ENCODE assay signal across 9 cellular contexts in the genomic region with DNA sequence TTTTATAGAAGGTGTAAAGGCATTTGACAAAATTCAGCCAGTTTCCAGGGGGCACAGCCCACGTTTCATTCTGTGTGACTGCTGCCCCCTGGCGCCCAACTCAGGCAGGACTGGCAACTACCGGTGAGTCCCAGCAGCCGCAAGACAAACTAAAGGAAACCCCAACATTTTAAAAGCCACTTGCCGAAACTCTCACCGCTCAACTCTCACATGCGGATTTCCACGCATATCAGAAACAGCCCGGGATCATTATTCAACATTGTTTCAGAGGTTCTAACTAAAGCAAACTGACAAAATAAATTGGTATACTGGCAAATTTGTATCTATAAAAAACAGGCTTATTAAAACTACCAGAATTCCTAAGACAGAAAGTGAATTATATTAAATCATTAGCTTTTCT. TPM values are rescaled to one million over a fixed set of nuclear protein-coding genes. Genes with fewer than 3 reads are reported as not detected.
DNase-seq lines count a peak whose midpoint lies in the region; ATAC-seq, FAIRE-seq and TF ChIP-seq lines count a peak whose summit lies in the region.
"Had no signal": no experiment of that assay in that cellular context is flagged by ENCODE, and none has a peak within 500 bp of the region (broad histone marks: within the 10 kb centered on the region; RNA-seq: fewer than 3 reads in every experiment).

No MANE protein-coding gene starts in this region.

- H3K4me3 ChIP-seq in gastroesophageal sphincter (no peak overlapping the region), pancreas (peak overlapping the region in 1 of 4 donors; percentile 43), tibial artery (no peak overlapping the region)

- peak; percentile 84 to 88 (median 87) for TF ChIP-seq CTCF in gastroesophageal sphincter (IDR thresholded peaks at IDR 0.05)
- TF ChIP-seq CTCF in pancreas (IDR thresholded peaks at IDR 0.05) = peak; percentile 74 to 87 (median 86)
- TF ChIP-seq CTCF in tibial artery (IDR thresholded peaks at IDR 0.05) = peak; percentile 86 to 87

- no peaks in the 10 kb centered on the region for H3K27me3 ChIP-seq in gastroesophageal sphincter
- H3K27me3 ChIP-seq in pancreas = no peaks in the 10 kb centered on the region
- H3K27me3 ChIP-seq in tibial artery = no peaks in the 10 kb centered on the region

- ATAC-seq in gastroesophageal sphincter (no peak), pancreas (peak; percentile 76 to 84 (median 83)), HG03280 (IDR thresholded peaks at IDR 0.05; ENCODE audit: unreplicated experiment) (no peak)

- intact Hi-C loops in pancreas (cut with DNase I) = loop anchor here in 1 of 3 donors (5.0 to 10.0 kb wide), 2 partner anchors 156 to 288 kb away; no protein-coding TSS in a partner anchor
- intact Hi-C loops in tibial artery (cut with DNase I; ENCODE audit: low total_unique reads) = loop anchor here (5.0 kb wide), 2 partner anchors 153 to 283 kb away; partner anchors contain the start of gene SLC35E4

- no peak for TF ChIP-seq EP300 in gastroesophageal sphincter (IDR thresholded peaks at IDR 0.05)

- no peak for TF ChIP-seq POLR2A in gastroesophageal sphincter (IDR thresholded peaks at IDR 0.05)

- peak; percentile 71 for FAIRE-seq in pancreas (lab: Jason Lieb, UNC)

- DNase-seq in DMS153 (lab: John Stamatoyannopoulos, UW) = peak; percentile 0
- peak; percentile 72 for DNase-seq in KBM-7
- DNase-seq in SK-N-DZ (ENCODE audit: low spot score) = peak; percentile 63
- DNase-seq in activated naive CD4-positive, alpha-beta T cell treated with Interleukin-2 at 50 U/mL for 16 hours = peak; percentile 85
- peak; percentile 52 to 93 (median 74) for DNase-seq in pancreas
- DNase-seq in tibial artery = peak; percentile 79

- WGBS in gastroesophageal sphincter (ENCODE audit: low coverage in 1 of 2), 2 donors = 0% methylated on average over 3 to 9 of the region's 9 CpGs
- WGBS in pancreas, 2 donors = 1% methylated on average over 9 of the region's 9 CpGs

- in situ Hi-C loops in KBM-7 (cut with MboI; ENCODE audit: low pct_unique_long_range_greater_than_20kb, low sequenced_read_pairs) = no loop called here

- H3K4me1 ChIP-seq in gastroesophageal sphincter = peaks cover 0 to 20% (median 0%) of the 10 kb centered on the region in 3 donors
- H3K4me1 ChIP-seq in pancreas = peaks cover 0 to 5% (median 4%) of the 10 kb centered on the region in 3 donors
- H3K4me1 ChIP-seq in tibial artery = peaks cover 0 to 12% (median 0%) of the 10 kb centered on the region in 4 donors

- H3K9me3 ChIP-seq in gastroesophageal sphincter (peaks cover 0 to 9% (median 0%) of the 10 kb centered on the region in 3 donors), pancreas (no peaks in the 10 kb centered on the region), tibial artery (peaks cover 0 to 2% (median 0%) of the 10 kb centered on the region in 3 donors)

- peaks cover 0 to 16% of the 10 kb centered on the region in 2 donors for H3K36me3 ChIP-seq in gastroesophageal sphincter
- no peaks in the 10 kb centered on the region for H3K36me3 ChIP-seq in pancreas
- peaks cover 0 to 18% (median 3%) of the 10 kb centered on the region in 3 donors for H3K36me3 ChIP-seq in tibial artery

- H3K27ac ChIP-seq in gastroesophageal sphincter (no peak overlapping the region), pancreas (no peak overlapping the region), tibial artery (no peak overlapping the region)
- H3K27ac ChIP-seq: epithelial cell of prostate had no signal

RNA-seq across cellular contexts. Expression of gene MORC2, which starts 48.2 kb away (rescaled TPM):
- polyA plus RNA-seq in SK-N-DZ (2014; cell fraction: cytosol; rRNA removed) = 20.9 and 23.7 TPM in 2 replicates
- 14.6 and 38.4 TPM in 2 replicates for polyA plus RNA-seq in SK-N-DZ (2014; cell fraction: nucleus; rRNA removed)
- total RNA-seq in gastroesophageal sphincter (10 to 100 TPM; 11.3 to 36.0 (median 29.6) TPM), pancreas (10 to 100 TPM in 2 of 6 donors, 1 to 10 TPM in 4; 7.8 to 16.7 (median 9.7) TPM)
- polyA plus RNA-seq in pancreas = 10 to 100 TPM; 30.9 to 36.1 TPM

RNA-seq across cellular contexts. Expression of gene TUG1, which starts 48.7 kb away (rescaled TPM):
- 91.1 and 93.4 TPM in 2 replicates for polyA plus RNA-seq in SK-N-DZ (2014; cell fraction: cytosol; rRNA removed)
- polyA plus RNA-seq in SK-N-DZ (2014; cell fraction: nucleus; rRNA removed) = 166 and 276 TPM in 2 replicates
- total RNA-seq in gastroesophageal sphincter (10 to 100 TPM; 53.8 to 89.8 (median 66.1) TPM), pancreas (10 to 100 TPM; 18.7 to 38.4 (median 23.0) TPM)
- polyA plus RNA-seq in pancreas = 10 to 100 TPM; 18.2 to 49.1 TPM

Comparison
In these comparisons a context has a peak if more than half of its experiments do, and no peak if none do; other contexts are left out.
1. DNase-seq: peak in every context shown above with its lines; median percentile 85 in activated naive CD4-positive, alpha-beta T cell treated with Interleukin-2 at 50 U/mL for 16 hours; 79 in tibial artery; 74 in pancreas; 72 in KBM-7; 63 in SK-N-DZ; 0 in DMS153.
2. ATAC-seq: peak in pancreas (4 of 4); none in gastroesophageal sphincter (single experiment) and HG03280 (single experiment).
3. Peak in every context shown above with its lines, with median percentiles within 50 percentile points of each other: CTCF ChIP-seq.